10 cellular contexts compared by ENCODE assay signal in genomic region chr13:66835040-66835628, GRCh38.
DNase-seq lines count a peak whose midpoint lies in the region; ATAC-seq and TF ChIP-seq lines count a peak whose summit lies in the region.
"Had no signal": no experiment of that assay in that cellular context is flagged by ENCODE, and none has a peak within 500 bp of the region (broad histone marks: within the 10 kb centered on the region; RNA-seq: fewer than 3 reads in every experiment).

No MANE protein-coding gene starts in this region.

- TF ChIP-seq POLR2A in GM18505 (IDR thresholded peaks at IDR 0.05; ENCODE audit: borderline replicate concordance, extremely low read depth, insufficient read depth, insufficient read length): no peak

- H3K4me3 ChIP-seq in mucosa of descending colon: no peak overlapping the region

- TF ChIP-seq CTCF in mucosa of descending colon (IDR thresholded peaks at IDR 0.05): no peak

- H3K36me3 ChIP-seq in mucosa of descending colon (ENCODE audit: low read depth): no peaks in the 10 kb centered on the region

- ATAC-seq in mucosa of descending colon (no peak), GM18505 (IDR thresholded peaks at IDR 0.05; ENCODE audit: unreplicated experiment) (no peak), HG03571 (IDR thresholded peaks at IDR 0.05; ENCODE audit: unreplicated experiment) (no peak)
- ATAC-seq: effector memory CD8-positive, alpha-beta T cell; Panc1 had no signal

- no peaks in the 10 kb centered on the region for H3K9me3 ChIP-seq in mucosa of descending colon

- DNase-seq in Ammon's horn (ENCODE audit: low spot score) (peak; percentile 85), NCI-H2227 treated with DMSO at 0.1 percent for 48 hours (lab: John Stamatoyannopoulos, UW) (peak; percentile 79), ecto neural progenitor cell (ENCODE audit: low spot score) (peak; percentile 57), mucosa of descending colon (peak; percentile 32 to 55 (median 33)), SKM-1 treated with dmso at 0.1 percent for 144 hours (lab: John Stamatoyannopoulos, UW; ENCODE audit: unreplicated experiment) (no peak)
- no peak for DNase-seq in stimulated activated naive CD4-positive, alpha-beta T cell (lab: John Stamatoyannopoulos, UW)
- DNase-seq: effector memory CD8-positive, alpha-beta T cell had no signal

- H3K4me1 ChIP-seq in mucosa of descending colon (ENCODE audit: low read depth): no peaks in the 10 kb centered on the region

- intact Hi-C loops in mucosa of descending colon (cut with DNase I, micrococcal nuclease): no loop called here

Comparison
In these comparisons a context has a peak if more than half of its experiments do, and no peak if none do; other contexts are left out.
1. DNase-seq: peak in Ammon's horn (single experiment), NCI-H2227 treated with DMSO at 0.1 percent for 48 hours (single experiment), ecto neural progenitor cell (single experiment) and mucosa of descending colon (3 of 3); none in stimulated activated naive CD4-positive, alpha-beta T cell (0 of 6) and SKM-1 treated with dmso at 0.1 percent for 144 hours (single experiment).